Comparison of ENCODE assay signal across 26 cellular contexts in the genomic region with DNA sequence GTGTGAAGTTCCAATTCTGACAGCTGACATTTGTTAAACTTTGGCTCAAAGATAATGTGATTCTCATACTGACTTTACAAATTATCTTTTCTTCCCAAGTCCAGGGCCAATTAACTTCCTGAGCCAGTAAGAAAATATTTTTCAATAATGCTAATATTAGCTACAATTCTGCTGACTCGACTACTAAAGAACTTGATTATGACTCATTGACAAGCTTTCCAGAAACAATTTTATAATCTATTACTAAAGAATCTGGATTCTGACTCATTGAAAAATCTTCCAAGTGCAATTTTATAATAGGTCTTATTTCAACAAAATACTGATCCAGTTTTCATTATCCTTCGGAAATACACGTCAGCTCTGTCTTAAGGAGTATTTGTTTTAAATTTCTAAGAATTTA. TPM values are rescaled to one million over a fixed set of nuclear protein-coding genes. Genes with fewer than 3 reads are reported as not detected.
"Had no signal": no experiment of that assay in that cellular context is flagged by ENCODE, and none has a peak within 500 bp of the region (broad histone marks: within the 10 kb centered on the region; RNA-seq: fewer than 3 reads in every experiment).

No MANE protein-coding gene starts in this region.

- DNase-seq: activated CD4-positive, alpha-beta T cell treated with anti-CD3 and anti-CD28 coated beads, Interleukin-2, amount 50 U/mL, for 4 hours; activated CD8-positive, alpha-beta memory T cell treated with anti-CD3 and anti-CD28 coated beads, Interleukin-2, amount 50 U/mL, for 48 hours; activated naive CD4-positive, alpha-beta T cell; activated T-cell treated with anti-CD3 and anti-CD28 coated beads, Interleukin-2, amount 50 U/mL, for 4 hours; colonic mucosa; hippocampal formation; kidney glomerular epithelial cell; left ventricle myocardium inferior; mammary epithelial cell; midbrain; natural killer cell; retina; stimulated activated CD4-positive, alpha-beta T cell treated with anti-CD3 and anti-CD28 coated beads, Interleukin-1b, Interleukin-23, amount 100 ng/mL, for 48 hours; T-helper 9 cell had no signal

- H3K4me3 ChIP-seq: colonic mucosa, left ventricle myocardium inferior, skin epidermis, suprapubic skin, tibial nerve had no signal

- H3K27me3 ChIP-seq: colonic mucosa, foreskin keratinocyte, suprapubic skin, tibial nerve had no signal

- H3K9me3 ChIP-seq: colonic mucosa, left ventricle myocardium inferior, suprapubic skin, tibial nerve had no signal

- H3K27ac ChIP-seq: colonic mucosa, foreskin keratinocyte, left ventricle myocardium inferior, skin epidermis, suprapubic skin, tibial nerve had no signal

- H3K4me1 ChIP-seq: colonic mucosa, foreskin keratinocyte, left ventricle myocardium inferior, suprapubic skin, tibial nerve had no signal

- H3K36me3 ChIP-seq: colonic mucosa, left ventricle myocardium inferior, suprapubic skin, tibial nerve had no signal

- ATAC-seq: activated T-cell treated with anti-CD3 and anti-CD28 coated beads, Interleukin-2, amount 50 U/mL, for 4 hours; foreskin keratinocyte; natural killer cell; WTC11 had no signal

RNA-seq across cellular contexts. Expression of a gene that starts 12.9 kb away (rescaled TPM):
- total RNA-seq: activated CD8-positive, alpha-beta memory T cell treated with anti-CD3 and anti-CD28 coated beads for 36 hours; activated T-cell treated with anti-CD3 and anti-CD28 coated beads, Interleukin-2, amount 50 U/mL, for 4 hours; activated T-helper 2 cell treated with anti-CD3 and anti-CD28 coated beads, Interferon-gamma antibody, Interleukin-2, Interleukin-4, amounts not matched to agents 10 μg/mL and 5 μg/mL and 100 μg/mL, durations not matched to agents 14 hours and 24 hours and 36 hours; astrocyte; bronchial epithelial cell; colonic mucosa; foreskin keratinocyte; left ventricle myocardium inferior; mammary epithelial cell; natural killer cell; osteoblast; posterior vena cava; suprapubic skin; T-helper 1 cell treated with Interleukin-12 subunit alpha and Interleukin-12 subunit beta and Interleukin-4 antibody, amounts not matched to agents 30 ng/mL and 1 ng/mL, for 36 hours; tibial nerve; WTC11 had no signal
